ENCODE assay signal across 21 cellular contexts in genomic region chr6:35694462-35694861, GRCh38. TPM values are rescaled to one million over a fixed set of nuclear protein-coding genes. Genes with fewer than 3 reads are reported as not detected.
A peak's percentile ranks its signal among the peaks of the same experiment; 100 is the strongest.
DNase-seq lines count a peak whose midpoint lies in the region; ATAC-seq and TF ChIP-seq lines count a peak whose summit lies in the region.
"Had no signal": no experiment of that assay in that cellular context is flagged by ENCODE, and none has a peak within 500 bp of the region (broad histone marks: within the 10 kb centered on the region; RNA-seq: fewer than 3 reads in every experiment).

No MANE protein-coding gene starts in this region.

- POLR2A ChIA-PET in SK-N-SH (lab: Yijun Ruan, JAX), result no interaction called here

- H3K27me3 ChIP-seq in SK-N-SH (ENCODE audit: insufficient read depth) (no peaks in the 10 kb centered on the region), mammary epithelial cell (ENCODE audit: insufficient read depth, low read length) (no peaks in the 10 kb centered on the region)
- H3K27me3 ChIP-seq: colonic mucosa, heart left ventricle, neural progenitor cell had no signal

- H3K9me3 ChIP-seq in SK-N-SH (0 out of 2 replicates have a peak, but pooled peaks cover 5% of the 10 kb centered on the region), mammary epithelial cell (replicated peaks; ENCODE audit: insufficient read depth, low read length) (peaks cover 13% of the 10 kb centered on the region)
- H3K9me3 ChIP-seq: colonic mucosa had no signal

- H4K20me1 ChIP-seq in SK-N-SH (ENCODE audit: insufficient read depth) (no peaks in the 10 kb centered on the region), mammary epithelial cell (ENCODE audit: insufficient read depth, low read length) (no peaks in the 10 kb centered on the region)

- CTCF ChIA-PET in SK-N-SH (lab: Yijun Ruan, JAX) (no interaction called here), mammary epithelial cell (lab: Charles Lee; ENCODE audit: low non-redundant PET) (no interaction called here)

- H3K4me2 ChIP-seq in SK-N-SH, result no peak overlapping the region
- H3K4me2 ChIP-seq in mammary epithelial cell (ENCODE audit: insufficient read depth, low read depth, low read length), result no peak overlapping the region
- H3K4me2 ChIP-seq: neural progenitor cell had no signal

- DNase-seq in SK-N-SH, result no peak
- peak; percentile 52 for DNase-seq in MV-4-11 (lab: John Stamatoyannopoulos, UW)
- peak; percentile 60 for DNase-seq in mammary epithelial cell
- DNase-seq in renal cortical epithelial cell (ENCODE audit: low read depth), result peak; percentile 59
- DNase-seq in T-helper 9 cell, result no peak
- DNase-seq: 8988T; activated CD8-positive, alpha-beta T cell treated with anti-CD3 and anti-CD28 coated beads, Interleukin-2, amount 10 ng/mL, durations not matched to agents 7 days and 5 days; amygdala; CD4-positive, CD25-positive, alpha-beta regulatory T cell; colonic mucosa; H7; heart left ventricle; kidney; NCI-H1694 treated with DMSO at 0.1 percent for 48 hours; right cardiac atrium; stimulated activated CD4-positive, alpha-beta T cell treated with anti-CD3 and anti-CD28 coated beads, Interleukin-2, amount 100 ng/mL, for 24 hours had no signal

- H3K36me3 ChIP-seq in SK-N-SH (replicated peaks in 1 of 2; ENCODE audit: control insufficient read depth in 1 of 2, insufficient read depth in 2 of 2, low read length in 1 of 2) (no peaks in the 10 kb centered on the region), mammary epithelial cell (ENCODE audit: insufficient read depth, low read length) (no peaks in the 10 kb centered on the region)
- H3K36me3 ChIP-seq: colonic mucosa, heart left ventricle, neural progenitor cell had no signal

- whole genome bisulfite sequencing in SK-N-SH (ENCODE audit: low lambda C conversion rate), result 43% methylated on average over 2 of the region's 2 CpGs
- WGBS in mammary epithelial cell (ENCODE audit: low coverage, missing lambda C conversion rate), result 75% methylated on average over 2 of the region's 2 CpGs

- no peak for TF ChIP-seq EP300 in SK-N-SH (IDR thresholded peaks at IDR 0.05; ENCODE audit: borderline replicate concordance in 1 of 2, low read depth in 1 of 2, low read length in 1 of 2)

- no peak for TF ChIP-seq RAD21 in SK-N-SH (IDR thresholded peaks at IDR 0.05; ENCODE audit: low read length)

- H3F3A ChIP-seq in SK-N-SH (replicated peaks; ENCODE audit: insufficient read depth), result peaks cover 6% of the 10 kb centered on the region

- no TSS peak for BruUV-seq in mammary epithelial cell (replicated peaks; lab: Mats Ljungman, UMichigan)

- H3K4me1 ChIP-seq in SK-N-SH (ENCODE audit: control insufficient read depth in 1 of 2, insufficient read depth in 2 of 2, low read depth in 1 of 2, low read length in 1 of 2) (no peaks in the 10 kb centered on the region), mammary epithelial cell (ENCODE audit: insufficient read depth, low read length) (peaks cover 9% of the 10 kb centered on the region)
- H3K4me1 ChIP-seq: colonic mucosa, neural progenitor cell had no signal

- TF ChIP-seq CTCF in SK-N-SH (IDR thresholded peaks at IDR 0.05) (no peak), mammary epithelial cell (conservative IDR thresholded peaks at IDR 0.05 in 1 of 2, IDR thresholded peaks at IDR 0.05 in 1 of 2; ENCODE audit: extremely low read depth in 1 of 2, insufficient read depth in 1 of 2, low read depth in 1 of 2, low read length in 2 of 2) (no peak)

- H3K79me2 ChIP-seq in SK-N-SH (ENCODE audit: insufficient read depth) (no peaks in the 10 kb centered on the region), mammary epithelial cell (ENCODE audit: insufficient read depth, low read length) (no peaks in the 10 kb centered on the region)

- H3K4me3 ChIP-seq in SK-N-SH (ENCODE audit: low read depth in 2 of 2, low read length in 1 of 2) (no peak overlapping the region), mammary epithelial cell (replicated peaks in 1 of 3; ENCODE audit: insufficient read depth in 1 of 3, low read depth in 2 of 3, low read length in 3 of 3) (no peak overlapping the region)
- H3K4me3 ChIP-seq: colonic mucosa, heart left ventricle, neural progenitor cell had no signal

- dilution Hi-C loops in mammary epithelial cell (cut with HindIII; ENCODE audit: low sequenced_read_pairs), result loop anchor here (5.0 kb wide), 1 partner anchor 33 kb away; no protein-coding TSS in a partner anchor

- H3K27ac ChIP-seq in SK-N-SH (ENCODE audit: low read depth in 2 of 2, low read length in 1 of 2) (no peak overlapping the region), mammary epithelial cell (ENCODE audit: insufficient read depth, low read depth, low read length) (no peak overlapping the region)
- H3K27ac ChIP-seq: colonic mucosa, epithelial cell of prostate, heart left ventricle, neural progenitor cell had no signal

- ATAC-seq in SK-N-SH treated with all-trans-retinoic acid at 6 μM for 48 hours (no peak), HG02623 (IDR thresholded peaks at IDR 0.05; ENCODE audit: unreplicated experiment) (no peak), GM18502 (IDR thresholded peaks at IDR 0.05; ENCODE audit: poor library complexity, unreplicated experiment) (no peak)
- ATAC-seq: activated CD8-positive, alpha-beta T cell treated with anti-CD3 and anti-CD28 coated beads, Interleukin-2, amount 10 ng/mL, durations not matched to agents 7 days and 5 days; heart left ventricle; right cardiac atrium had no signal

- H3K9ac ChIP-seq in SK-N-SH (no peak overlapping the region), mammary epithelial cell (ENCODE audit: insufficient read depth, low read length) (no peak overlapping the region)
- H3K9ac ChIP-seq: neural progenitor cell had no signal

- in situ Hi-C loops in mammary epithelial cell (cut with MboI; ENCODE audit: low sequenced_read_pairs in 2 of 2), result loop anchor here in 1 of 2 donors (5.0 kb wide), 1 partner anchor 33 kb away; no protein-coding TSS in a partner anchor

- intact Hi-C loops in mammary epithelial cell (cut with micrococcal nuclease), result no loop called here

- no peak overlapping the region for H2AFZ ChIP-seq in SK-N-SH (ENCODE audit: low read depth)
- H2AFZ ChIP-seq in mammary epithelial cell (ENCODE audit: low read depth, low read length), result no peak overlapping the region
- H2AFZ ChIP-seq: neural progenitor cell had no signal

- no peaks in the 10 kb centered on the region for H3K9me2 ChIP-seq in SK-N-SH

TF ChIP-seq in SK-N-SH, 30 proteins besides CTCF, POLR2A, EP300 and RAD21:
- TF ChIP-seq FOSL2 (IDR thresholded peaks at IDR 0.05; ENCODE audit: borderline replicate concordance, low read depth) (peak; percentile 27; the same call in 1 of the 2 replicates), USF1 (IDR thresholded peaks at IDR 0.05; ENCODE audit: borderline replicate concordance, low read depth) (no peak), JUND (IDR thresholded peaks at IDR 0.05) (0 out of 2 replicates have a peak, but pooled peaks have one; percentile 13)
TF ChIP-seq in SK-N-SH: peak in this region for 2.

TF ChIP-seq in SK-N-SH treated with all-trans-retinoic acid at 6 μM for 48 hours, 23 proteins besides CTCF, POLR2A, EP300 and RAD21:
- TF ChIP-seq TOX (CRISPR knock-in tag; IDR thresholded peaks at IDR 0.05; ENCODE audit: borderline replicate concordance), result no peak
- TF ChIP-seq ZFP30 (CRISPR knock-in tag; IDR thresholded peaks at IDR 0.05), result no peak
- no peak for TF ChIP-seq ISL1 (CRISPR knock-in tag; IDR thresholded peaks at IDR 0.05)
- TF ChIP-seq ZFP3 (CRISPR knock-in tag; IDR thresholded peaks at IDR 0.05), result no peak
- no peak for TF ChIP-seq ZNF70 (CRISPR knock-in tag; IDR thresholded peaks at IDR 0.05)
- no peak for TF ChIP-seq ZNF565 (CRISPR knock-in tag; conservative IDR thresholded peaks at IDR 0.05; ENCODE audit: low read depth)
- no peak for TF ChIP-seq BACH2 (CRISPR knock-in tag; IDR thresholded peaks at IDR 0.05; ENCODE audit: borderline replicate concordance)
- TF ChIP-seq TCF4 (CRISPR knock-in tag; IDR thresholded peaks at IDR 0.05; ENCODE audit: borderline replicate concordance), result no peak
- no peak for TF ChIP-seq PPARA (CRISPR knock-in tag; IDR thresholded peaks at IDR 0.05; ENCODE audit: borderline replicate concordance)

RNA-seq across cellular contexts. Expression of gene FKBP5, which starts 5.7 kb away (rescaled TPM):
- polyA plus RNA-seq in SK-N-SH (2012; rRNA removed) (4.2 and 5.1 TPM in 2 replicates), mammary epithelial cell (57.9 TPM)
- polyA plus RNA-seq in SK-N-SH (2012; cell fraction: cytosol; rRNA removed), result 6.7 and 7.4 TPM in 2 replicates
- polyA plus RNA-seq in SK-N-SH (2012; cell fraction: nucleus; rRNA removed), result 2.2 and 3.5 TPM in 2 replicates
- total RNA-seq in mammary epithelial cell (10 to 100 TPM; 60.7 to 97.9 TPM), renal cortical epithelial cell (20.0 and 146 TPM in 2 replicates)
- 96.0 TPM for polyA minus RNA-seq in mammary epithelial cell

RNA-seq across cellular contexts. Expression of gene ARMC12, which starts 42.4 kb away (rescaled TPM):
- polyA plus RNA-seq in SK-N-SH (2012; rRNA removed), result 1.6 and 2.0 TPM in 2 replicates
- polyA plus RNA-seq in SK-N-SH (2012; cell fraction: cytosol; rRNA removed), result 0.58 and 0.72 TPM in 2 replicates
- 18.1 and 19.9 TPM in 2 replicates for polyA plus RNA-seq in SK-N-SH (2012; cell fraction: nucleus; rRNA removed)
- under 1 TPM in 1 of 2 donors, not detected in 1; 0.73 TPM for total RNA-seq in mammary epithelial cell
- 0.32 TPM for polyA plus RNA-seq in mammary epithelial cell
- not detected for polyA minus RNA-seq in mammary epithelial cell
- total RNA-seq in renal cortical epithelial cell, result 0.35 and 0.87 TPM in 2 replicates
- polyA plus RNA-seq: CD4-positive, CD25-positive, alpha-beta regulatory T cell had no signal

Comparison
In these comparisons a context has a peak if more than half of its experiments do, and no peak if none do; other contexts are left out.
1. DNase-seq: peak in MV-4-11 (single experiment), mammary epithelial cell (single experiment) and renal cortical epithelial cell (single experiment); none in SK-N-SH (single experiment) and T-helper 9 cell (single experiment).